2 cellular contexts compared by ENCODE assay signal in genomic region chr14:59159169-59159568, GRCh38.
TF ChIP-seq lines count a peak whose summit lies in the region.

No MANE protein-coding gene starts in this region.

TF ChIP-seq in SK-N-SH treated with all-trans-retinoic acid at 6 μM for 48 hours, 23 proteins besides CTCF, POLR2A, EP300 and RAD21 (continued from another document):
- TF ChIP-seq POU6F1 (CRISPR knock-in tag; IDR thresholded peaks at IDR 0.05; ENCODE audit: borderline replicate concordance, low read depth) (no peak), ZNF70 (CRISPR knock-in tag; IDR thresholded peaks at IDR 0.05) (no peak), ARNTL (CRISPR knock-in tag; IDR thresholded peaks at IDR 0.05; ENCODE audit: borderline replicate concordance, low read depth) (no peak), ESRRG (CRISPR knock-in tag; IDR thresholded peaks at IDR 0.05) (no peak), CREB5 (CRISPR knock-in tag; IDR thresholded peaks at IDR 0.05; ENCODE audit: low read depth) (no peak)

TF ChIP-seq in SK-N-SH, 30 proteins besides CTCF, POLR2A, EP300 and RAD21 (continued from another document):
- no peak for TF ChIP-seq IRF3 (IDR thresholded peaks at IDR 0.05; ENCODE audit: low read depth, low read length)
- TF ChIP-seq FOSL2 (IDR thresholded peaks at IDR 0.05; ENCODE audit: borderline replicate concordance, low read depth) = no peak
